In the genomic region with DNA sequence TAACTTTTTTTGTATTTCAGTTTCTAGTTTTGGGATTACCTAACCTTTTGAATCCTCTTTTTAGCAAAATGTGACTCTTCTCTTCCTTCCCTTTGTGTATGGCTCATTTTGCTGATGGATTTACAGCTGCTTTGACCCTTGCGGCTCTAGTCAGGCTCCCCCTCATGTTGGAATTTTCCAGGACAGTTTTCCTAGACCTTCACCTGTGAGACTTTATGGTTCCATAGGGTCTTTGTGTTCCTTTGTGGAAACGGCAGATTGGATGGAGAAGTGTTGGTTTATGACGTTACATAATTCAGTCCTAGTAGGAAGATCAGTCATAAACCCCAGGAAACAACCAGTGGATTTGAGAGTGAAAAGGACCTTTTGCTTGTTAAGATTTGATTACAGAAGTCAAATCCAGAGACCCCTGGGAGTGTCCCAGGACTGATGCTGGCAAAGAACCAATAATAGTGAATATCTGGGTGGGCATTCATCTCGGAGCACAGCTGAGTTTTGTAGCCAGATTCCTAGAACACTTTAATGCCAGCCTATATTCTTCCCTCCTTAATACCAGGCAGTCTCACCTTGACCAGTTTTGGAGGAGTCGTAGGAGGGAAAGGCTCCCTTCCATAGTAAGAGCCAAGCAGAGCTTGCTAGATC, we compare ENCODE assay signal across 1 cellular context.
A peak's percentile ranks its signal among the peaks of the same experiment; 100 is the strongest.
TF ChIP-seq lines count a peak whose summit lies in the region.

No MANE protein-coding gene starts in this region.

TF ChIP-seq in HepG2, 621 proteins besides CTCF, POLR2A, EP300 and RAD21 (continued from another document):
- TF ChIP-seq, protein P1, sequence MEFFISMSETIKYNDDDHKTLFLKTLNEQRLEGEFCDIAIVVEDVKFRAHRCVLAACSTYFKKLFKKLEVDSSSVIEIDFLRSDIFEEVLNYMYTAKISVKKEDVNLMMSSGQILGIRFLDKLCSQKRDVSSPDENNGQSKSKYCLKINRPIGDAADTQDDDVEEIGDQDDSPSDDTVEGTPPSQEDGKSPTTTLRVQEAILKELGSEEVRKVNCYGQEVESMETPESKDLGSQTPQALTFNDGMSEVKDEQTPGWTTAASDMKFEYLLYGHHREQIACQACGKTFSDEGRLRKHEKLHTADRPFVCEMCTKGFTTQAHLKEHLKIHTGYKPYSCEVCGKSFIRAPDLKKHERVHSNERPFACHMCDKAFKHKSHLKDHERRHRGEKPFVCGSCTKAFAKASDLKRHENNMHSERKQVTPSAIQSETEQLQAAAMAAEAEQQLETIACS (CRISPR knock-in tag; IDR thresholded peaks at IDR 0.05): no peak
- no peak for TF ChIP-seq ZNF883 (CRISPR knock-in tag; IDR thresholded peaks at IDR 0.05; ENCODE audit: not compliant biosample characterization)
- TF ChIP-seq, protein P2, sequence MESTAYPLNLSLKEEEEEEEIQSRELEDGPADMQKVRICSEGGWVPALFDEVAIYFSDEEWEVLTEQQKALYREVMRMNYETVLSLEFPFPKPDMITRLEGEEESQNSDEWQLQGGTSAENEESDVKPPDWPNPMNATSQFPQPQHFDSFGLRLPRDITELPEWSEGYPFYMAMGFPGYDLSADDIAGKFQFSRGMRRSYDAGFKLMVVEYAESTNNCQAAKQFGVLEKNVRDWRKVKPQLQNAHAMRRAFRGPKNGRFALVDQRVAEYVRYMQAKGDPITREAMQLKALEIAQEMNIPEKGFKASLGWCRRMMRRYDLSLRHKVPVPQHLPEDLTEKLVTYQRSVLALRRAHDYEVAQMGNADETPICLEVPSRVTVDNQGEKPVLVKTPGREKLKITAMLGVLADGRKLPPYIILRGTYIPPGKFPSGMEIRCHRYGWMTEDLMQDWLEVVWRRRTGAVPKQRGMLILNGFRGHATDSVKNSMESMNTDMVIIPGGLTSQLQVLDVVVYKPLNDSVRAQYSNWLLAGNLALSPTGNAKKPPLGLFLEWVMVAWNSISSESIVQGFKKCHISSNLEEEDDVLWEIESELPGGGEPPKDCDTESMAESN (CRISPR knock-in tag; conservative IDR thresholded peaks at IDR 0.05): no peak
- TF ChIP-seq SAP130 (CRISPR knock-in tag; IDR thresholded peaks at IDR 0.05; ENCODE audit: low read depth): no peak; the same call in 1 of the 2 replicates
- TF ChIP-seq ZNF652 (CRISPR knock-in tag; IDR thresholded peaks at IDR 0.05; ENCODE audit: borderline replicate concordance, low read depth): no peak
- no peak for TF ChIP-seq HNRNPUL1 (IDR thresholded peaks at IDR 0.05; ENCODE audit: low read depth, low read length)
- TF ChIP-seq GATAD2A (CRISPR knock-in tag; IDR thresholded peaks at IDR 0.05): peak; percentile 79
- TF ChIP-seq IRX3 (CRISPR knock-in tag; IDR thresholded peaks at IDR 0.05; ENCODE audit: borderline replicate concordance, low read depth): no peak
- TF ChIP-seq, protein P3, sequence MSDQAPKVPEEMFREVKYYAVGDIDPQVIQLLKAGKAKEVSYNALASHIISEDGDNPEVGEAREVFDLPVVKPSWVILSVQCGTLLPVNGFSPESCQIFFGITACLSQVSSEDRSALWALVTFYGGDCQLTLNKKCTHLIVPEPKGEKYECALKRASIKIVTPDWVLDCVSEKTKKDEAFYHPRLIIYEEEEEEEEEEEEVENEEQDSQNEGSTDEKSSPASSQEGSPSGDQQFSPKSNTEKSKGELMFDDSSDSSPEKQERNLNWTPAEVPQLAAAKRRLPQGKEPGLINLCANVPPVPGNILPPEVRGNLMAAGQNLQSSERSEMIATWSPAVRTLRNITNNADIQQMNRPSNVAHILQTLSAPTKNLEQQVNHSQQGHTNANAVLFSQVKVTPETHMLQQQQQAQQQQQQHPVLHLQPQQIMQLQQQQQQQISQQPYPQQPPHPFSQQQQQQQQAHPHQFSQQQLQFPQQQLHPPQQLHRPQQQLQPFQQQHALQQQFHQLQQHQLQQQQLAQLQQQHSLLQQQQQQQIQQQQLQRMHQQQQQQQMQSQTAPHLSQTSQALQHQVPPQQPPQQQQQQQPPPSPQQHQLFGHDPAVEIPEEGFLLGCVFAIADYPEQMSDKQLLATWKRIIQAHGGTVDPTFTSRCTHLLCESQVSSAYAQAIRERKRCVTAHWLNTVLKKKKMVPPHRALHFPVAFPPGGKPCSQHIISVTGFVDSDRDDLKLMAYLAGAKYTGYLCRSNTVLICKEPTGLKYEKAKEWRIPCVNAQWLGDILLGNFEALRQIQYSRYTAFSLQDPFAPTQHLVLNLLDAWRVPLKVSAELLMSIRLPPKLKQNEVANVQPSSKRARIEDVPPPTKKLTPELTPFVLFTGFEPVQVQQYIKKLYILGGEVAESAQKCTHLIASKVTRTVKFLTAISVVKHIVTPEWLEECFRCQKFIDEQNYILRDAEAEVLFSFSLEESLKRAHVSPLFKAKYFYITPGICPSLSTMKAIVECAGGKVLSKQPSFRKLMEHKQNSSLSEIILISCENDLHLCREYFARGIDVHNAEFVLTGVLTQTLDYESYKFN (CRISPR knock-in tag; conservative IDR thresholded peaks at IDR 0.05): no peak
- TF ChIP-seq EHMT2 (IDR thresholded peaks at IDR 0.05; ENCODE audit: borderline replicate concordance, low read depth, low read length): peak; percentile 70; the same call in 1 of the 2 replicates
- 0 out of 2 replicates have a peak, but pooled peaks have one; percentile 22 for TF ChIP-seq ZNF614 (CRISPR knock-in tag; IDR thresholded peaks at IDR 0.05; ENCODE audit: borderline replicate concordance)
- TF ChIP-seq ZNF331 (CRISPR knock-in tag; IDR thresholded peaks at IDR 0.05): 0 out of 2 replicates have a peak, but pooled peaks have one; percentile 28
- 0 out of 2 replicates have a peak, but pooled peaks have one; percentile 22 for TF ChIP-seq ZNF670 (CRISPR knock-in tag; IDR thresholded peaks at IDR 0.05; ENCODE audit: borderline replicate concordance)
- TF ChIP-seq MYC (CRISPR knock-in tag; IDR thresholded peaks at IDR 0.05; ENCODE audit: borderline replicate concordance): 0 out of 2 replicates have a peak, but pooled peaks have one; percentile 12
- TF ChIP-seq ZNF329 (CRISPR knock-in tag; IDR thresholded peaks at IDR 0.05; ENCODE audit: low read depth): no peak
- no peak for TF ChIP-seq ZNF703 (CRISPR knock-in tag; IDR thresholded peaks at IDR 0.05; ENCODE audit: borderline replicate concordance)
- TF ChIP-seq THAP11 (CRISPR knock-in tag; IDR thresholded peaks at IDR 0.05): peak; percentile 25; the same call in 1 of the 2 replicates
- TF ChIP-seq HOXA3 (CRISPR knock-in tag; IDR thresholded peaks at IDR 0.05): 0 out of 2 replicates have a peak, but pooled peaks have one; percentile 2
- no peak for TF ChIP-seq RBFOX2 (IDR thresholded peaks at IDR 0.05; ENCODE audit: low read depth, low read length)
- TF ChIP-seq ZNF484 (CRISPR knock-in tag; IDR thresholded peaks at IDR 0.05; ENCODE audit: borderline replicate concordance, low read depth): no peak
- TF ChIP-seq PITX1 (CRISPR knock-in tag; IDR thresholded peaks at IDR 0.05): 0 out of 2 replicates have a peak, but pooled peaks have one; percentile 1
- TF ChIP-seq, protein P4, sequence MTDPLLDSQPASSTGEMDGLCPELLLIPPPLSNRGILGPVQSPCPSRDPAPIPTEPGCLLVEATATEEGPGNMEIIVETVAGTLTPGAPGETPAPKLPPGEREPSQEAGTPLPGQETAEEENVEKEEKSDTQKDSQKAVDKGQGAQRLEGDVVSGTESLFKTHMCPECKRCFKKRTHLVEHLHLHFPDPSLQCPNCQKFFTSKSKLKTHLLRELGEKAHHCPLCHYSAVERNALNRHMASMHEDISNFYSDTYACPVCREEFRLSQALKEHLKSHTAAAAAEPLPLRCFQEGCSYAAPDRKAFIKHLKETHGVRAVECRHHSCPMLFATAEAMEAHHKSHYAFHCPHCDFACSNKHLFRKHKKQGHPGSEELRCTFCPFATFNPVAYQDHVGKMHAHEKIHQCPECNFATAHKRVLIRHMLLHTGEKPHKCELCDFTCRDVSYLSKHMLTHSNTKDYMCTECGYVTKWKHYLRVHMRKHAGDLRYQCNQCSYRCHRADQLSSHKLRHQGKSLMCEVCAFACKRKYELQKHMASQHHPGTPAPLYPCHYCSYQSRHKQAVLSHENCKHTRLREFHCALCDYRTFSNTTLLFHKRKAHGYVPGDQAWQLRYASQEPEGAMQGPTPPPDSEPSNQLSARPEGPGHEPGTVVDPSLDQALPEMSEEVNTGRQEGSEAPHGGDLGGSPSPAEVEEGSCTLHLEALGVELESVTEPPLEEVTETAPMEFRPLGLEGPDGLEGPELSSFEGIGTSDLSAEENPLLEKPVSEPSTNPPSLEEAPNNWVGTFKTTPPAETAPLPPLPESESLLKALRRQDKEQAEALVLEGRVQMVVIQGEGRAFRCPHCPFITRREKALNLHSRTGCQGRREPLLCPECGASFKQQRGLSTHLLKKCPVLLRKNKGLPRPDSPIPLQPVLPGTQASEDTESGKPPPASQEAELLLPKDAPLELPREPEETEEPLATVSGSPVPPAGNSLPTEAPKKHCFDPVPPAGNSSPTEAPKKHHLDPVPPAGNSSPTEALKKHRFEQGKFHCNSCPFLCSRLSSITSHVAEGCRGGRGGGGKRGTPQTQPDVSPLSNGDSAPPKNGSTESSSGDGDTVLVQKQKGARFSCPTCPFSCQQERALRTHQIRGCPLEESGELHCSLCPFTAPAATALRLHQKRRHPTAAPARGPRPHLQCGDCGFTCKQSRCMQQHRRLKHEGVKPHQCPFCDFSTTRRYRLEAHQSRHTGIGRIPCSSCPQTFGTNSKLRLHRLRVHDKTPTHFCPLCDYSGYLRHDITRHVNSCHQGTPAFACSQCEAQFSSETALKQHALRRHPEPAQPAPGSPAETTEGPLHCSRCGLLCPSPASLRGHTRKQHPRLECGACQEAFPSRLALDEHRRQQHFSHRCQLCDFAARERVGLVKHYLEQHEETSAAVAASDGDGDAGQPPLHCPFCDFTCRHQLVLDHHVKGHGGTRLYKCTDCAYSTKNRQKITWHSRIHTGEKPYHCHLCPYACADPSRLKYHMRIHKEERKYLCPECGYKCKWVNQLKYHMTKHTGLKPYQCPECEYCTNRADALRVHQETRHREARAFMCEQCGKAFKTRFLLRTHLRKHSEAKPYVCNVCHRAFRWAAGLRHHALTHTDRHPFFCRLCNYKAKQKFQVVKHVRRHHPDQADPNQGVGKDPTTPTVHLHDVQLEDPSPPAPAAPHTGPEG (CRISPR knock-in tag; IDR thresholded peaks at IDR 0.05): no peak
- TF ChIP-seq FOSL2 (CRISPR knock-in tag; IDR thresholded peaks at IDR 0.05): 0 out of 2 replicates have a peak, but pooled peaks have one; percentile 15
- TF ChIP-seq, protein P5, sequence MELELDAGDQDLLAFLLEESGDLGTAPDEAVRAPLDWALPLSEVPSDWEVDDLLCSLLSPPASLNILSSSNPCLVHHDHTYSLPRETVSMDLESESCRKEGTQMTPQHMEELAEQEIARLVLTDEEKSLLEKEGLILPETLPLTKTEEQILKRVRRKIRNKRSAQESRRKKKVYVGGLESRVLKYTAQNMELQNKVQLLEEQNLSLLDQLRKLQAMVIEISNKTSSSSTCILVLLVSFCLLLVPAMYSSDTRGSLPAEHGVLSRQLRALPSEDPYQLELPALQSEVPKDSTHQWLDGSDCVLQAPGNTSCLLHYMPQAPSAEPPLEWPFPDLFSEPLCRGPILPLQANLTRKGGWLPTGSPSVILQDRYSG (CRISPR knock-in tag; IDR thresholded peaks at IDR 0.05): no peak
- TF ChIP-seq ZNF761 (CRISPR knock-in tag; conservative IDR thresholded peaks at IDR 0.05): 0 out of 2 replicates have a peak, but pooled peaks have one; percentile 14
- TF ChIP-seq, protein P6, sequence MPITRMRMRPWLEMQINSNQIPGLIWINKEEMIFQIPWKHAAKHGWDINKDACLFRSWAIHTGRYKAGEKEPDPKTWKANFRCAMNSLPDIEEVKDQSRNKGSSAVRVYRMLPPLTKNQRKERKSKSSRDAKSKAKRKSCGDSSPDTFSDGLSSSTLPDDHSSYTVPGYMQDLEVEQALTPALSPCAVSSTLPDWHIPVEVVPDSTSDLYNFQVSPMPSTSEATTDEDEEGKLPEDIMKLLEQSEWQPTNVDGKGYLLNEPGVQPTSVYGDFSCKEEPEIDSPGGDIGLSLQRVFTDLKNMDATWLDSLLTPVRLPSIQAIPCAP (CRISPR knock-in tag; IDR thresholded peaks at IDR 0.05; ENCODE audit: low read depth): no peak
